Comparison of ENCODE assay signal across 8 cellular contexts in genomic region chr22:42180349-42180842, GRCh38. TPM values are rescaled to one million over a fixed set of nuclear protein-coding genes. Genes with fewer than 3 reads are reported as not detected.
DNase-seq lines count a peak whose midpoint lies in the region; ATAC-seq and TF ChIP-seq lines count a peak whose summit lies in the region.

No MANE protein-coding gene starts in this region.

- peaks cover 55% of the 10 kb centered on the region for H3K79me2 ChIP-seq in neural progenitor cell (ENCODE audit: low read depth)

- DNase-seq in DMS79 (lab: John Stamatoyannopoulos, UW) (peak; percentile 55), T-helper 22 cell (ENCODE audit: low read depth) (peak; percentile 60), chondrocyte (ENCODE audit: low spot score) (no peak), neural progenitor cell (ENCODE audit: low spot score) (no peak), NCI-H1694 treated with DMSO at 0.1 percent for 48 hours (lab: John Stamatoyannopoulos, UW) (no peak), pons (ENCODE audit: low spot score) (no peak), amniotic stem cell (lab: John Stamatoyannopoulos, UW) (no peak)

- H3K9me3 ChIP-seq in neural progenitor cell (ENCODE audit: low read depth): no peaks in the 10 kb centered on the region

- H2AFZ ChIP-seq in neural progenitor cell (replicated peaks): no peak overlapping the region

- peaks cover 3% of the 10 kb centered on the region for H3K4me1 ChIP-seq in neural progenitor cell

- TF ChIP-seq CTCF in chondrocyte (IDR thresholded peaks at IDR 0.05): no peak
- no peak for TF ChIP-seq CTCF in neural progenitor cell (IDR thresholded peaks at IDR 0.05)

- H3F3A ChIP-seq in neural progenitor cell (ENCODE audit: low read depth): no peaks in the 10 kb centered on the region

- H3K9ac ChIP-seq in neural progenitor cell: no peak overlapping the region

- H3K27me3 ChIP-seq in neural progenitor cell: no peaks in the 10 kb centered on the region

- H4K20me1 ChIP-seq in neural progenitor cell (ENCODE audit: low read depth): peaks cover 81% of the 10 kb centered on the region

- peak overlapping the region; percentile 8 for H3K27ac Mint-ChIP-seq in chondrocyte (ENCODE audit: unreplicated experiment)
- peak overlapping the region; percentile 63 for H3K27ac Mint-ChIP-seq in neural progenitor cell

- H3K27me3 Mint-ChIP-seq in chondrocyte (ENCODE audit: low read depth): no peaks in the 10 kb centered on the region
- peaks cover 4% of the 10 kb centered on the region for H3K27me3 Mint-ChIP-seq in neural progenitor cell (ENCODE audit: insufficient read depth, low read depth)

- H3K36me3 Mint-ChIP-seq in chondrocyte (ENCODE audit: low read depth): peaks cover 9% of the 10 kb centered on the region
- H3K36me3 Mint-ChIP-seq in neural progenitor cell: peaks cover 11% of the 10 kb centered on the region

- H3K9me3 Mint-ChIP-seq in chondrocyte (ENCODE audit: low read depth): no peaks in the 10 kb centered on the region
- no peaks in the 10 kb centered on the region for H3K9me3 Mint-ChIP-seq in neural progenitor cell

- H3K4me1 Mint-ChIP-seq in chondrocyte (ENCODE audit: low read depth) (peaks cover 25% of the 10 kb centered on the region), neural progenitor cell (peaks cover 5% of the 10 kb centered on the region)

- H3K4me3 Mint-ChIP-seq in chondrocyte (ENCODE audit: unreplicated experiment): no peak overlapping the region
- no peak overlapping the region for H3K4me3 Mint-ChIP-seq in neural progenitor cell

- ATAC-seq in HG03342 (IDR thresholded peaks at IDR 0.05; ENCODE audit: unreplicated experiment): no peak

- H3K4me3 ChIP-seq in neural progenitor cell: no peak overlapping the region

- no peaks in the 10 kb centered on the region for H3K36me3 ChIP-seq in neural progenitor cell

- H3K27ac ChIP-seq in neural progenitor cell: peak overlapping the region; percentile 14

- H3K4me2 ChIP-seq in neural progenitor cell: no peak overlapping the region

RNA-seq across cellular contexts. Expression of gene CYP2D6, which starts 49.8 kb away (rescaled TPM):
- total RNA-seq in chondrocyte (0.75 to 1.7 TPM (median 0.95 TPM) in 3 replicates), neural progenitor cell (ENCODE audit: low replicate concordance) (0.24 and 1.5 TPM in 2 replicates)

Comparison
In these comparisons a context has a peak if more than half of its experiments do, and no peak if none do; other contexts are left out.
1. DNase-seq: peak in DMS79 (single experiment) and T-helper 22 cell (single experiment); none in chondrocyte (single experiment), neural progenitor cell (single experiment), NCI-H1694 treated with DMSO at 0.1 percent for 48 hours (single experiment), pons (single experiment) and amniotic stem cell (single experiment).